8 cellular contexts compared by ENCODE assay signal in the genomic region with DNA sequence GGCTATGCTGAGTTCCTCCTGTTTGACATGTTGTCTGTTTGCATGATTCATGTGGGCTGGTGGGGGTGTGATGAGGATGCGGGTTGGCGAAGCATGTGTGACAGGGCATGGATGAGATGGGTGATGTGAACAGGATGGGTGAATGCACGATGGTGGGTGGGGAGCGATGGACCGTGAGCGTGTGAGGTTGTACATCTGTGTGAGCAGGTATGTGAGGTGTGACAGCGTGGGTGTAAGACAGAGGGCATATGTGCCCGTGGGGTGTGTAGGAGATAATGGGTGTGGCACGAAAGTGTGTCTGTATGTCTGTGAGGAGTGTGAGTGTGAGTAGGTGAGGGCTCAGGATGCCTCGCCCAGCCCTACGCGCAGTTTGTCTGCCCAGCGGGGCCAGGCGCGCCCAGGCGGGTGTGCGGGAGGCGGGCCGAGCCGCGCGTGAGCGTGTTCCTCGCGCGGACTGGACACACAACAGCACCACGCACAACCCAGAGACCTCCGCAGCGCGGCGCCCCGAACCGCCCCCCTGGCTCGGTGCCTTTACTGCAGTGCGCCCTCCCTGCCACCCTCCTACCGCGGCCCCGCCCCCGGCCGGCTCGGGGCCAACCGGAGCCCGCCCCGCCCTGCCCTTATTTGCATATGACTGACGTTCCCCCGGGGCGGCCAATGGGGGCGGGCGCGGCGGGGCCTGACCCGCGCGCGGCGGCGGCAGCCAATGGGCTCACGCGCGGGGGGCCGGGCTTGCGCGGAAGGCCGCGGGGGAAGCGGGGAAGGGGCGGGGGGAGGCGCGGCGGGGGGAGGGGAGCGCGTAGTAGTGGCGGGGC. TPM values are rescaled to one million over a fixed set of nuclear protein-coding genes. Genes with fewer than 3 reads are reported as not detected.
DNase-seq lines count a peak whose midpoint lies in the region; ATAC-seq and TF ChIP-seq lines count a peak whose summit lies in the region.

No MANE protein-coding gene starts in this region.

- WGBS in hepatocyte (ENCODE audit: low lambda C conversion rate, missing lambda C conversion rate): 9% methylated on average over 20 of the region's 73 CpGs
- WGBS in aorta, 2 donors: 2 to 3% methylated on average over 34 to 72 of the region's 73 CpGs

- ATAC-seq in HG02870 (IDR thresholded peaks at IDR 0.05; ENCODE audit: unreplicated experiment): peak; percentile 44
- peak; percentile 74 for ATAC-seq in aorta (ENCODE audit: low FRiP score)

- H3K4me2 ChIP-seq in hepatocyte: peak overlapping the region; percentile 94

- H4K20me1 ChIP-seq in hepatocyte (ENCODE audit: insufficient read depth, poor library complexity, severe bottlenecking): peaks cover 36% of the 10 kb centered on the region

- H3K4me1 ChIP-seq in ascending aorta: peaks cover 45 to 61% of the 10 kb centered on the region in 2 donors
- H3K4me1 ChIP-seq in hepatocyte (ENCODE audit: insufficient read depth): peaks cover 51% of the 10 kb centered on the region
- peaks cover 0 to 3% of the 10 kb centered on the region in 2 donors for H3K4me1 ChIP-seq in aorta (ENCODE audit: control insufficient read depth in 1 of 2, insufficient read depth in 2 of 2, low read length in 2 of 2)

- peaks cover 56% of the 10 kb centered on the region for H3K79me2 ChIP-seq in hepatocyte

- H3K36me3 ChIP-seq in ascending aorta (peaks cover 15 to 17% of the 10 kb centered on the region in 2 donors), hepatocyte (replicated peaks; ENCODE audit: insufficient read depth, low read depth) (no peaks in the 10 kb centered on the region), aorta (ENCODE audit: control insufficient read depth in 1 of 2, insufficient read depth in 2 of 2, low read length in 1 of 2) (peaks cover 0 to 3% of the 10 kb centered on the region in 2 donors)

- no peaks in the 10 kb centered on the region for H3K9me3 ChIP-seq in ascending aorta
- H3K9me3 ChIP-seq in hepatocyte (ENCODE audit: low read depth): no peaks in the 10 kb centered on the region
- H3K9me3 ChIP-seq in aorta (ENCODE audit: control insufficient read depth, low read length): no peaks in the 10 kb centered on the region

- intact Hi-C loops in ascending aorta (cut with DNase I) (loop anchor here (1.0 to 2.0 kb wide), 2 partner anchors 39 to 67 kb away; a partner anchor contains a TSS), aorta (cut with DNase I) (loop anchor here in 1 of 2 donors (2.0 kb wide), 1 partner anchor 29 kb away; a partner anchor contains a TSS)

- H3K9me2 ChIP-seq in hepatocyte (replicated peaks; ENCODE audit: insufficient read depth): no peaks in the 10 kb centered on the region

- TF ChIP-seq CTCF in ascending aorta (IDR thresholded peaks at IDR 0.05) (no peak), hepatocyte (IDR thresholded peaks at IDR 0.05; ENCODE audit: poor library complexity) (no peak)

- H3K4me3 ChIP-seq in ascending aorta: peak overlapping the region; percentile 85 to 86
- peak overlapping the region; percentile 20 for H3K4me3 ChIP-seq in hepatocyte
- peak overlapping the region; percentile 34 to 72 for H3K4me3 ChIP-seq in aorta (ENCODE audit: low read length in 2 of 2)

- H2AFZ ChIP-seq in hepatocyte: no peak overlapping the region

- H3K27me3 ChIP-seq in ascending aorta (no peaks in the 10 kb centered on the region), hepatocyte (no peaks in the 10 kb centered on the region), aorta (ENCODE audit: control insufficient read depth in 1 of 2, insufficient read depth in 2 of 2, low read length in 1 of 2) (no peaks in the 10 kb centered on the region)

- peak; percentile 59 for TF ChIP-seq POLR2A in GM15510 (IDR thresholded peaks at IDR 0.05; ENCODE audit: borderline replicate concordance, extremely low read depth, insufficient read length)

- H3K27ac ChIP-seq in ascending aorta: peak overlapping the region; percentile 93 to 96
- peak overlapping the region; percentile 99 for H3K27ac ChIP-seq in hepatocyte
- peak overlapping the region; percentile 28 to 68 for H3K27ac ChIP-seq in aorta (ENCODE audit: low read depth in 1 of 2, low read length in 2 of 2)

- DNase-seq in NCI-H146 (lab: John Stamatoyannopoulos, UW) (peak; percentile 97), T-helper 2 cell (peak; percentile 93 to 98 (median 95)), ascending aorta (ENCODE audit: low spot score in 2 of 2) (peak; percentile 87 to 99), hepatocyte (ENCODE audit: low spot score) (peak; percentile 99), retina (peak; percentile 89), aorta (peak; percentile 97 to 98)

RNA-seq across cellular contexts. Expression of a gene that starts 14.4 kb away (rescaled TPM):
- total RNA-seq in ascending aorta (247 TPM), hepatocyte (14.3 and 17.4 TPM in 2 replicates), aorta (100 to 1,000 TPM; 103 to 104 TPM)
- polyA plus RNA-seq in hepatocyte (19.3 and 23.2 TPM in 2 replicates), aorta (10 to 100 TPM; 14.3 to 44.6 TPM)

RNA-seq across cellular contexts. Expression of a gene that starts 18.5 kb away (rescaled TPM):
- total RNA-seq in ascending aorta (not detected), hepatocyte (0.24 and 2.2 TPM in 2 replicates), aorta (under 1 TPM; 0.23 to 0.45 TPM)
- polyA plus RNA-seq in hepatocyte (1.9 and 3.0 TPM in 2 replicates), aorta (not detected)

RNA-seq across cellular contexts. Expression of a gene that starts 19.0 kb away (rescaled TPM):
- total RNA-seq in ascending aorta (88.9 TPM), hepatocyte (46.1 and 70.6 TPM in 2 replicates), aorta (1 to 10 TPM; 4.8 to 9.3 TPM)
- polyA plus RNA-seq in hepatocyte (98.6 and 116 TPM in 2 replicates), aorta (1 to 10 TPM; 2.3 to 8.4 TPM)

RNA-seq across cellular contexts. Expression of a gene that starts 28.5 kb away (rescaled TPM):
- total RNA-seq in ascending aorta: 51.6 TPM
- 32.6 and 47.1 TPM in 2 replicates for total RNA-seq in hepatocyte
- 20.4 and 24.4 TPM in 2 replicates for polyA plus RNA-seq in hepatocyte
- total RNA-seq in aorta: 10 to 100 TPM; 74.9 to 99.5 TPM
- polyA plus RNA-seq in aorta: 10 to 100 TPM; 19.7 to 44.2 TPM

RNA-seq across cellular contexts. Expression of a gene that starts 29.7 kb away (rescaled TPM):
- not detected for total RNA-seq in ascending aorta
- 0.40 TPM in 1 of 2 replicates, not detected in the other for total RNA-seq in hepatocyte
- polyA plus RNA-seq in hepatocyte: 0.58 TPM in 1 of 2 replicates, not detected in the other
- total RNA-seq in aorta: not detected
- polyA plus RNA-seq in aorta: not detected

Comparison
In these comparisons a context has a peak if more than half of its experiments do, and no peak if none do; other contexts are left out.
1. Peak in every context shown above with its lines: DNase-seq, ATAC-seq, H3K4me3 ChIP-seq and H3K27ac ChIP-seq.
2. H3K27ac ChIP-seq: peak in every context shown above with its lines; median percentile 99 in hepatocyte; 94 in ascending aorta; 48 in aorta.
3. H3K4me3 ChIP-seq: peak in every context shown above with its lines; median percentile 86 in ascending aorta; 53 in aorta; 20 in hepatocyte.